Comparison of ENCODE assay signal across 8 cellular contexts in the genomic region with DNA sequence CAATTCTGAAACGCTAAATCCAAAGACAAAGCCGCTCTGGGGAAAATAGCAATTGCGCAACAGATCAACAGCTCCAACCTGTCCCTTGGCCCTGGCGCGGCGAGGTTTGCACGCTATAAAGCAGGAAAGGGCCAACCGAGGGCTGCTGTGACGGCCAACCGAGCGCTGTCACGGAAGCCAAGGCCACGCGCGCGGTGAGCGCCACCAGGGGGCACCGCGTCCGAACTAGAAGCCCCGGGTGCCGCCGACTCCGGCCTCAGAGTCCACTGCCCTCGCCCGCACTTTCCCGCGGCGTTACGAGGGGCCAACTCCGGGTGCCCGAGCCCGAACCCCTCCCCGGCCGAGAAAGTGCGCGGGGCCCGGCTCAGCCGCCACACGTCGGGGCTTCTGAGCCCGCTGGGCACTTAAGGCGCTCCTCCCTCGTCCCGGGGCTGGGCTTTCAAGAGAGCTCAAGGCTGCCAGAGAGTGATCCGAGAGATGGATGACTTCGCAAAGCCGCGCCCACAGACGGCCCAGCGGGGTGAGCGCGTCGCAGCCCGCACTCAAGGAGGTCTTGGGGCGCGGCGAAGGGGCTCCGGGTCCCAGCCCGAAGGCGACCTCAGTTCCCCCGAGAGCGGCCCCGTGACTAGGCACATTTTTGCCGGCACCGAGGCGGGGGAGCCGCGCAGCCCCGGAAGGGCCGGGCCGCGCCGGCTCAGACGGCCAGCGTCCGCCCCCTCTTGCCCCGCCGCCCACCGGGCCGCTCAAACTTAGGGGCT. TPM values are rescaled to one million over a fixed set of nuclear protein-coding genes. Genes with fewer than 3 reads are reported as not detected.
DNase-seq lines count a peak whose midpoint lies in the region; ATAC-seq and TF ChIP-seq lines count a peak whose summit lies in the region.

No MANE protein-coding gene starts in this region.

- peak overlapping the region; percentile 90 for H3K4me3 Mint-ChIP-seq in activated T-helper 2 cell treated with anti-CD3 and anti-CD28 coated beads, Interferon-gamma antibody, Interleukin-2, Interleukin-4, amounts not matched to agents 10 μg/mL and 5 μg/mL and 100 μg/mL, durations not matched to agents 14 hours and 24 hours and 36 hours (ENCODE audit: low read depth)
- peak overlapping the region; percentile 92 for H3K4me3 Mint-ChIP-seq in natural killer cell treated with Interleukin-12 subunit alpha and Interleukin-12 subunit beta and Interleukin-15 and Interleukin-18, amount 100 ng/mL, for 72 hours

- peak overlapping the region; percentile 93 for H3K27ac Mint-ChIP-seq in activated T-helper 2 cell treated with anti-CD3 and anti-CD28 coated beads, Interferon-gamma antibody, Interleukin-2, Interleukin-4, amounts not matched to agents 10 μg/mL and 5 μg/mL and 100 μg/mL, durations not matched to agents 14 hours and 24 hours and 36 hours
- H3K27ac Mint-ChIP-seq in natural killer cell treated with Interleukin-12 subunit alpha and Interleukin-12 subunit beta and Interleukin-15 and Interleukin-18, amount 100 ng/mL, for 72 hours = peak overlapping the region; percentile 95 to 98

- ATAC-seq in natural killer cell treated with Interleukin-12 subunit alpha and Interleukin-12 subunit beta and Interleukin-15 and Interleukin-18, amount 100 ng/mL, for 72 hours = peak; percentile 82 to 83

- no peaks in the 10 kb centered on the region for H3K27me3 Mint-ChIP-seq in activated T-helper 2 cell treated with anti-CD3 and anti-CD28 coated beads, Interferon-gamma antibody, Interleukin-2, Interleukin-4, amounts not matched to agents 10 μg/mL and 5 μg/mL and 100 μg/mL, durations not matched to agents 14 hours and 24 hours and 36 hours (ENCODE audit: low read depth)
- H3K27me3 Mint-ChIP-seq in natural killer cell treated with Interleukin-12 subunit alpha and Interleukin-12 subunit beta and Interleukin-15 and Interleukin-18, amount 100 ng/mL, for 72 hours = no peaks in the 10 kb centered on the region

- peaks cover 51% of the 10 kb centered on the region for H3K4me1 Mint-ChIP-seq in activated T-helper 2 cell treated with anti-CD3 and anti-CD28 coated beads, Interferon-gamma antibody, Interleukin-2, Interleukin-4, amounts not matched to agents 10 μg/mL and 5 μg/mL and 100 μg/mL, durations not matched to agents 14 hours and 24 hours and 36 hours (ENCODE audit: low read depth)
- peaks cover 38 to 46% of the 10 kb centered on the region in 2 donors for H3K4me1 Mint-ChIP-seq in natural killer cell treated with Interleukin-12 subunit alpha and Interleukin-12 subunit beta and Interleukin-15 and Interleukin-18, amount 100 ng/mL, for 72 hours (ENCODE audit: low read depth in 2 of 2)

- no peaks in the 10 kb centered on the region for H3K9me3 Mint-ChIP-seq in activated T-helper 2 cell treated with anti-CD3 and anti-CD28 coated beads, Interferon-gamma antibody, Interleukin-2, Interleukin-4, amounts not matched to agents 10 μg/mL and 5 μg/mL and 100 μg/mL, durations not matched to agents 14 hours and 24 hours and 36 hours
- no peaks in the 10 kb centered on the region for H3K9me3 Mint-ChIP-seq in natural killer cell treated with Interleukin-12 subunit alpha and Interleukin-12 subunit beta and Interleukin-15 and Interleukin-18, amount 100 ng/mL, for 72 hours

- intact Hi-C loops in activated T-helper 2 cell treated with anti-CD3 and anti-CD28 coated beads, Interferon-gamma antibody, Interleukin-2, Interleukin-4, amounts not matched to agents 10 μg/mL and 5 μg/mL and 100 μg/mL, durations not matched to agents 14 hours and 24 hours and 36 hours (cut with micrococcal nuclease) = loop anchor here (1.0 to 10.0 kb wide), 7 partner anchors 21 to 329 kb away; partner anchors contain the start of genes AGPS and HNRNPA3

- TF ChIP-seq CTCF in LNCAP (IDR thresholded peaks at IDR 0.05) = peak; percentile 85

- DNase-seq in ELR (ENCODE audit: low read depth) (peak; percentile 99), GOT3 (lab: John Stamatoyannopoulos, UW) (peak; percentile 80), RPMI7951 (ENCODE audit: low read depth) (peak; percentile 99), fibroblast of peridontal ligament (ENCODE audit: extremely low read depth) (peak; percentile 97)
- peak; percentile 94 for DNase-seq in activated T-helper 2 cell treated with anti-CD3 and anti-CD28 coated beads, Interferon-gamma antibody, Interleukin-2, Interleukin-4, amounts not matched to agents 10 μg/mL and 5 μg/mL and 100 μg/mL, durations not matched to agents 14 hours and 24 hours and 36 hours (ENCODE audit: low spot score)
- peak; percentile 97 for DNase-seq in natural killer cell treated with Interleukin-12 subunit alpha and Interleukin-12 subunit beta and Interleukin-15 and Interleukin-18, amount 100 ng/mL, for 72 hours (ENCODE audit: low spot score)
- DNase-seq in stimulated activated naive CD4-positive, alpha-beta T cell treated with Interleukin-2 at 50 U/mL for 16 hours (lab: John Stamatoyannopoulos, UW) = peak; percentile 92

- peaks cover 40% of the 10 kb centered on the region for H3K36me3 Mint-ChIP-seq in activated T-helper 2 cell treated with anti-CD3 and anti-CD28 coated beads, Interferon-gamma antibody, Interleukin-2, Interleukin-4, amounts not matched to agents 10 μg/mL and 5 μg/mL and 100 μg/mL, durations not matched to agents 14 hours and 24 hours and 36 hours (ENCODE audit: low read depth)
- peaks cover 12% of the 10 kb centered on the region for H3K36me3 Mint-ChIP-seq in natural killer cell treated with Interleukin-12 subunit alpha and Interleukin-12 subunit beta and Interleukin-15 and Interleukin-18, amount 100 ng/mL, for 72 hours

RNA-seq across cellular contexts. Expression of gene NFE2L2, which starts 0.9 kb away (rescaled TPM):
- total RNA-seq in RPMI7951 (2014; rRNA removed; shearing (Covaris generic)) = 64.9 and 85.1 TPM in 2 replicates
- total RNA-seq in activated T-helper 2 cell treated with anti-CD3 and anti-CD28 coated beads, Interferon-gamma antibody, Interleukin-2, Interleukin-4, amounts not matched to agents 10 μg/mL and 5 μg/mL and 100 μg/mL, durations not matched to agents 14 hours and 24 hours and 36 hours = 55.8 and 56.2 TPM in 2 replicates
- 10 to 100 TPM; 71.2 to 96.6 TPM for total RNA-seq in natural killer cell treated with Interleukin-12 subunit alpha and Interleukin-12 subunit beta and Interleukin-15 and Interleukin-18, amount 100 ng/mL, for 72 hours

RNA-seq across cellular contexts. Expression of gene HNRNPA3, which starts 51.0 kb away (rescaled TPM):
- 47.2 and 54.2 TPM in 2 replicates for total RNA-seq in RPMI7951 (2014; rRNA removed; shearing (Covaris generic))
- total RNA-seq in activated T-helper 2 cell treated with anti-CD3 and anti-CD28 coated beads, Interferon-gamma antibody, Interleukin-2, Interleukin-4, amounts not matched to agents 10 μg/mL and 5 μg/mL and 100 μg/mL, durations not matched to agents 14 hours and 24 hours and 36 hours = 322 and 323 TPM in 2 replicates
- 100 to 1,000 TPM; 170 to 282 TPM for total RNA-seq in natural killer cell treated with Interleukin-12 subunit alpha and Interleukin-12 subunit beta and Interleukin-15 and Interleukin-18, amount 100 ng/mL, for 72 hours

Comparison
In these comparisons a context has a peak if more than half of its experiments do, and no peak if none do; other contexts are left out.
1. Peak in every context shown above with its lines: DNase-seq and ATAC-seq.